8 cellular contexts compared by ENCODE assay signal in genomic region chr15:75023194-75024101, GRCh38. TPM values are rescaled to one million over a fixed set of nuclear protein-coding genes. Genes with fewer than 3 reads are reported as not detected.
DNase-seq lines count a peak whose midpoint lies in the region; ATAC-seq and TF ChIP-seq lines count a peak whose summit lies in the region.

Gene PPCDC, plus strand, starts transcription at chr15:75023590. Its CDS starts 4,729 bp downstream, at chr15:75028319.

- POLR2A ChIA-PET in PC-3 (lab: Charles Lee; ENCODE audit: unreplicated experiment): interaction anchor here (0.5 kb wide), 1 partner anchor 179 kb away, joined by 3 read pairs; no protein-coding TSS in a partner anchor

- CTCF ChIA-PET in PC-3 (lab: Charles Lee): interaction anchor here (0.6 kb wide), 1 partner anchor 180 kb away, joined by 3 read pairs; no protein-coding TSS in a partner anchor

- H4K20me1 ChIP-seq in PC-3 (ENCODE audit: low read length): no peaks in the 10 kb centered on the region

- peak within 1 kb of the TSS; percentile 83 for H3K4me2 ChIP-seq in PC-3 (ENCODE audit: low read length)

- peak within 1 kb of the TSS; percentile 95 for H3K4me3 ChIP-seq in PC-3 (ENCODE audit: low read length)
- H3K4me3 ChIP-seq in epithelial cell of esophagus (ENCODE audit: low read length): peak within 1 kb of the TSS; percentile 98
- peak within 1 kb of the TSS; percentile 45 for H3K4me3 ChIP-seq in mucosa of descending colon

- H3F3A ChIP-seq in PC-3 (ENCODE audit: low read length, unreplicated experiment): no peaks in the 10 kb centered on the region

- peak within 1 kb of the TSS; percentile 100 for H3K9ac ChIP-seq in PC-3 (ENCODE audit: low read length)

- ATAC-seq in GM21576 (IDR thresholded peaks at IDR 0.05; ENCODE audit: unreplicated experiment) (peak; percentile 84), PC-3 (peak; percentile 99), mucosa of descending colon (peak; percentile 99)

- H3K4me1 ChIP-seq in PC-3 (ENCODE audit: insufficient read depth, low read length): peaks cover 17% of the 10 kb centered on the region
- peaks cover 13% of the 10 kb centered on the region for H3K4me1 ChIP-seq in mucosa of descending colon (ENCODE audit: low read depth)

- intact Hi-C loops in PC-3 (cut with micrococcal nuclease): no loop called here
- intact Hi-C loops in mucosa of descending colon (cut with DNase I, micrococcal nuclease): no loop called here

- BruUV-seq in PC-3 (replicated peaks; lab: Mats Ljungman, UMichigan): TSS peak; percentile 90

- H3K9me2 ChIP-seq in PC-3 (replicated peaks; ENCODE audit: low read length): no peaks in the 10 kb centered on the region

- H3K27ac ChIP-seq in PC-3 (ENCODE audit: low read length): peak within 1 kb of the TSS; percentile 59

- peak within 1 kb of the TSS; percentile 90 for H2AFZ ChIP-seq in PC-3 (ENCODE audit: low read length)

- no peaks in the 10 kb centered on the region for H3K27me3 ChIP-seq in PC-3 (ENCODE audit: low read length)

- H3K9me3 ChIP-seq in PC-3 (ENCODE audit: low read length): no peaks in the 10 kb centered on the region
- no peaks in the 10 kb centered on the region for H3K9me3 ChIP-seq in mucosa of descending colon

- TF ChIP-seq RAD21 in Ishikawa (IDR thresholded peaks at IDR 0.05; ENCODE audit: low read depth): no peak

- peaks cover 22% of the 10 kb centered on the region for H3K79me2 ChIP-seq in PC-3 (ENCODE audit: low read length)

- peak; percentile 87 for DNase-seq in DMS 273 treated with DMSO at 0.1 percent for 48 hours (lab: John Stamatoyannopoulos, UW)
- DNase-seq in PC-3: peak; percentile 97
- peak; percentile 93 for DNase-seq in activated T-cell treated with anti-CD3 and anti-CD28 coated beads for 48 hours (ENCODE audit: low read depth)
- DNase-seq in epithelial cell of esophagus (ENCODE audit: low read depth): peak; percentile 95
- DNase-seq in mucosa of descending colon: peak; percentile 97 to 98 (median 98)
- DNase-seq in stimulated activated CD8-positive, alpha-beta memory T cell treated with anti-CD3 and anti-CD28 coated beads, Interleukin-4, amount 100 ng/mL, for 24 hours (ENCODE audit: low read depth): peak; percentile 86

- no peak for TF ChIP-seq EP300 in Ishikawa (IDR thresholded peaks at IDR 0.05; ENCODE audit: borderline replicate concordance)

- no peak for TF ChIP-seq CTCF in PC-3 (conservative IDR thresholded peaks at IDR 0.05; ENCODE audit: low read depth, low read length)
- no peak for TF ChIP-seq CTCF in epithelial cell of esophagus (IDR thresholded peaks at IDR 0.05; ENCODE audit: insufficient read depth, low read depth, low read length, missing control alignments)
- no peak for TF ChIP-seq CTCF in mucosa of descending colon (IDR thresholded peaks at IDR 0.05)

- no peaks in the 10 kb centered on the region for H3K36me3 ChIP-seq in PC-3 (ENCODE audit: low read depth, low read length)
- no peaks in the 10 kb centered on the region for H3K36me3 ChIP-seq in mucosa of descending colon (ENCODE audit: low read depth)

TF ChIP-seq in Ishikawa, 13 proteins besides CTCF, POLR2A, EP300 and RAD21:
- no peak for TF ChIP-seq CREB1 (IDR thresholded peaks at IDR 0.05; ENCODE audit: low read depth)
- peak; percentile 73; the same call in 1 of the 2 replicates for TF ChIP-seq YY1 (IDR thresholded peaks at IDR 0.05; ENCODE audit: low read depth)
- peak; percentile 44; the same call in 1 of the 2 replicates for TF ChIP-seq TEAD4 (IDR thresholded peaks at IDR 0.05)
- peak; percentile 46; the same call in 1 of the 2 replicates for TF ChIP-seq USF1 (IDR thresholded peaks at IDR 0.05)
- TF ChIP-seq CEBPB (IDR thresholded peaks at IDR 0.05): no peak
- TF ChIP-seq ZBTB7A (IDR thresholded peaks at IDR 0.05; ENCODE audit: low read depth): 0 out of 2 replicates have a peak, but pooled peaks have one; percentile 25
- TF ChIP-seq TCF12 (IDR thresholded peaks at IDR 0.05; ENCODE audit: low read depth): peak; percentile 41; the same call in 1 of the 2 replicates
- peak; percentile 98 for TF ChIP-seq TAF1 (IDR thresholded peaks at IDR 0.05; ENCODE audit: low read depth)
- no peak for TF ChIP-seq REST (IDR thresholded peaks at IDR 0.05; ENCODE audit: low read depth)
- TF ChIP-seq EGR1 (IDR thresholded peaks at IDR 0.05): no peak
- no peak for TF ChIP-seq FOXM1 (IDR thresholded peaks at IDR 0.05; ENCODE audit: borderline replicate concordance, low read depth)
- TF ChIP-seq MAX (IDR thresholded peaks at IDR 0.05): peak; percentile 79
- no peak for TF ChIP-seq NFIC (IDR thresholded peaks at IDR 0.05)

RNA-seq across cellular contexts. Expression of gene PPCDC, which starts in this region (rescaled TPM):
- total RNA-seq in PC-3 (2014; rRNA removed) (31.0 and 31.5 TPM in 2 replicates), mucosa of descending colon (10 to 100 TPM; 12.4 to 18.9 (median 18.2) TPM)

Comparison
In these comparisons a context has a peak if more than half of its experiments do, and no peak if none do; other contexts are left out.
1. Peak in every context shown above with its lines: DNase-seq, ATAC-seq, H3K4me3 ChIP-seq and H3K27ac ChIP-seq.
2. H3K4me3 ChIP-seq: peak in every context shown above with its lines; median percentile 98 in epithelial cell of esophagus; 95 in PC-3; 45 in mucosa of descending colon.